ENCODE assay signal across 24 cellular contexts in genomic region chr9:93968451-93969327, GRCh38. TPM values are rescaled to one million over a fixed set of nuclear protein-coding genes. Genes with fewer than 3 reads are reported as not detected.
DNase-seq lines count a peak whose midpoint lies in the region; ATAC-seq, FAIRE-seq and TF ChIP-seq lines count a peak whose summit lies in the region.
"Had no signal": no experiment of that assay in that cellular context is flagged by ENCODE, and none has a peak within 500 bp of the region (broad histone marks: within the 10 kb centered on the region; RNA-seq: fewer than 3 reads in every experiment).

No MANE protein-coding gene starts in this region.

- intact Hi-C loops in K562 (cut with micrococcal nuclease), result no loop called here

- no peaks in the 10 kb centered on the region for H3K9me3 ChIP-seq in K562 (replicated peaks; ENCODE audit: control insufficient read depth, insufficient read depth, low read depth, low read length)

- H2AFZ ChIP-seq in K562 (ENCODE audit: low read depth, low read length), result no peak overlapping the region
- H2AFZ ChIP-seq: GM23338 had no signal

- no peak overlapping the region for H3K4me2 ChIP-seq in K562 (ENCODE audit: insufficient read depth, low read length)
- H3K4me2 ChIP-seq: GM23338, KMS-11 had no signal

- TF ChIP-seq RAD21 in K562 (CRISPR knock-in tag; conservative IDR thresholded peaks at IDR 0.05 in 1 of 2, IDR thresholded peaks at IDR 0.05 in 1 of 2), result no peak

- 0 out of 2 replicates have a peak, but pooled peaks cover 5% of the 10 kb centered on the region for H4K20me1 ChIP-seq in K562 (replicated peaks; ENCODE audit: control insufficient read depth, insufficient read depth, low read length)

- H3K9ac ChIP-seq in K562 (ENCODE audit: insufficient read depth in 1 of 2, low read depth in 2 of 2, low read length in 2 of 2), result no peak overlapping the region
- H3K9ac ChIP-seq: KMS-11 had no signal

- no peak for TF ChIP-seq POLR2A in K562 (conservative IDR thresholded peaks at IDR 0.05)

- FAIRE-seq in K562 (lab: Jason Lieb, UNC), result no peak
- FAIRE-seq: TTC549 had no signal

- BruUV-seq in K562 (replicated peaks; lab: Mats Ljungman, UMichigan), result no TSS peak

- in situ Hi-C loops in K562 (cut with MboI), result no loop called here

- TF ChIP-seq CTCF in K562 (IDR thresholded peaks at IDR 0.05 in 2 of 3, conservative IDR thresholded peaks at IDR 0.05 in 1 of 3; ENCODE audit: insufficient read depth in 2 of 3, low read depth in 1 of 3, low read length in 3 of 3), result no peak

- H3K4me3 ChIP-seq in H7 (ENCODE audit: insufficient read depth, low read depth, low read length), result no peak overlapping the region
- no peak overlapping the region for H3K4me3 ChIP-seq in K562
- H3K4me3 ChIP-seq: esophagus squamous epithelium, GM23338, left ventricle myocardium inferior, SK-N-MC, transverse colon had no signal

- H3K27me3 ChIP-seq in H7 (ENCODE audit: control insufficient read depth, insufficient read depth, low read length) (no peaks in the 10 kb centered on the region), K562 (ENCODE audit: control insufficient read depth in 2 of 2, insufficient read depth in 2 of 2, low read length in 2 of 2) (peaks cover 0 to 20% of the 10 kb centered on the region in 2 experiments; a peak in 2 of 5 replicates)
- H3K27me3 ChIP-seq: transverse colon had no signal

- TF ChIP-seq EP300 in K562 (IDR thresholded peaks at IDR 0.05; ENCODE audit: low read length), result no peak

- ATAC-seq in K562, result no peak
- no peak for ATAC-seq in GM21528 (IDR thresholded peaks at IDR 0.05; ENCODE audit: low FRiP score, unreplicated experiment)
- no peak for ATAC-seq in HG03520 (IDR thresholded peaks at IDR 0.05; ENCODE audit: unreplicated experiment)
- ATAC-seq: GM23338; naive thymus-derived CD8-positive, alpha-beta T cell; sciatic nerve had no signal

- no peak overlapping the region for H3K27ac ChIP-seq in K562 (ENCODE audit: extremely low read depth, low read depth, low read length)
- H3K27ac ChIP-seq: esophagus squamous epithelium, KMS-11, left ventricle myocardium inferior, SK-N-MC, transverse colon had no signal

- peaks cover 0 to 3% of the 10 kb centered on the region in 2 experiments; a peak in 2 of 5 replicates for H3K4me1 ChIP-seq in K562 (replicated peaks in 1 of 2; ENCODE audit: control insufficient read depth in 2 of 2, insufficient read depth in 2 of 2, low read length in 2 of 2)
- H3K4me1 ChIP-seq: esophagus squamous epithelium, left ventricle myocardium inferior, transverse colon had no signal

- no peaks in the 10 kb centered on the region for H3K79me2 ChIP-seq in K562 (ENCODE audit: control insufficient read depth, insufficient read depth, low read length)

- H3K36me3 ChIP-seq in H7 (replicated peaks; ENCODE audit: control insufficient read depth, insufficient read depth, low read length), result no peaks in the 10 kb centered on the region
- no peaks in the 10 kb centered on the region for H3K36me3 ChIP-seq in K562 (ENCODE audit: control insufficient read depth, insufficient read depth, low read length)
- H3K36me3 ChIP-seq: esophagus squamous epithelium, left ventricle myocardium inferior, transverse colon had no signal

- CTCF ChIA-PET in K562 (lab: Yijun Ruan, JAX; ENCODE audit: low intra/inter-chr PET ratio), result no interaction called here

- DNase-seq in AG08396 (ENCODE audit: low spot score) (peak; percentile 19), H7 (peak; percentile 36), K562 (ENCODE audit: extremely low read depth in 1 of 4, low spot score in 3 of 4) (peak in 1 of 4 experiments; percentile 5), myocyte (ENCODE audit: low read depth) (peak; percentile 64), HT-29 (ENCODE audit: low spot score) (no peak), SKM-1 treated with dmso at 0.1 percent for 144 hours (lab: John Stamatoyannopoulos, UW; ENCODE audit: unreplicated experiment) (no peak)
- DNase-seq: activated CD4-positive, alpha-beta T cell treated with anti-CD3 and anti-CD28 coated beads, Interleukin-2, amount 50 U/mL, for 4 hours; dermis blood vessel endothelial cell; DMS 273 treated with DMSO at 0.1 percent for 48 hours; esophagus squamous epithelium; hypothalamus; left ventricle myocardium inferior; naive thymus-derived CD8-positive, alpha-beta T cell; NCI-H1417 treated with DMSO at 0.1 percent for 48 hours; NCI-H446; stimulated activated CD4-positive, alpha-beta T cell treated with anti-CD3 and anti-CD28 coated beads, Interleukin-4, amount 100 ng/mL, for 1 hour; transverse colon had no signal

- POLR2A ChIA-PET in K562 (lab: Yijun Ruan, JAX), result no interaction called here

- WGBS in K562 (ENCODE audit: insufficient coverage, low coverage, missing lambda C conversion rate), result 17% methylated on average over 25 of the region's 25 CpGs

- H3K9me1 ChIP-seq in K562 (ENCODE audit: control insufficient read depth, insufficient read depth, low read length), result no peaks in the 10 kb centered on the region

TF ChIP-seq in K562, 482 proteins besides CTCF, POLR2A, EP300 and RAD21 (continues in another document):
- TF ChIP-seq ZNF707 (CRISPR knock-in tag; conservative IDR thresholded peaks at IDR 0.05) (no peak), RFX7 (CRISPR knock-in tag; IDR thresholded peaks at IDR 0.05) (no peak), HMGN3 (IDR thresholded peaks at IDR 0.05; ENCODE audit: borderline replicate concordance, extremely low read depth, insufficient read length, low read depth, low read length) (no peak), NFXL1 (CRISPR knock-in tag; IDR thresholded peaks at IDR 0.05) (no peak), ZNF121 (CRISPR knock-in tag; conservative IDR thresholded peaks at IDR 0.05) (0 out of 2 replicates have a peak, but pooled peaks have one; percentile 45), ATF3 (IDR thresholded peaks at IDR 0.05) (peak; percentile 73), ATF3 (CRISPR knock-in tag; conservative IDR thresholded peaks at IDR 0.05) (no peak), PCBP2 (IDR thresholded peaks at IDR 0.05; ENCODE audit: low read depth, low read length, poor library complexity, severe bottlenecking) (no peak)
- TF ChIP-seq, protein P1, sequence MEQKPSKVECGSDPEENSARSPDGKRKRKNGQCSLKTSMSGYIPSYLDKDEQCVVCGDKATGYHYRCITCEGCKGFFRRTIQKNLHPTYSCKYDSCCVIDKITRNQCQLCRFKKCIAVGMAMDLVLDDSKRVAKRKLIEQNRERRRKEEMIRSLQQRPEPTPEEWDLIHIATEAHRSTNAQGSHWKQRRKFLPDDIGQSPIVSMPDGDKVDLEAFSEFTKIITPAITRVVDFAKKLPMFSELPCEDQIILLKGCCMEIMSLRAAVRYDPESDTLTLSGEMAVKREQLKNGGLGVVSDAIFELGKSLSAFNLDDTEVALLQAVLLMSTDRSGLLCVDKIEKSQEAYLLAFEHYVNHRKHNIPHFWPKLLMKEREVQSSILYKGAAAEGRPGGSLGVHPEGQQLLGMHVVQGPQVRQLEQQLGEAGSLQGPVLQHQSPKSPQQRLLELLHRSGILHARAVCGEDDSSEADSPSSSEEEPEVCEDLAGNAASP (IDR thresholded peaks at IDR 0.05), result no peak

RNA-seq across cellular contexts. Expression of gene BARX1, which starts 13.5 kb away (rescaled TPM):
- total RNA-seq in H7 (2014; rRNA removed; shearing (Covaris generic)), result 79.7 and 80.4 TPM in 2 replicates
- total RNA-seq in K562 (2011; cell fraction: chromatin; rRNA removed; ENCODE audit: low replicate concordance), result not detected in 2 replicates
- not detected in 2 replicates for total RNA-seq in K562 (2011; cell fraction: nucleolus; rRNA removed)
- total RNA-seq in K562 (2011; cell fraction: nucleoplasm; rRNA removed), result not detected in 2 replicates
- 0.14 TPM in 1 of 2 replicates, not detected in the other for total RNA-seq in K562 (2014; rRNA removed)
- not detected in 2 replicates for total RNA-seq in K562 (2014; rRNA removed; fragmentation: Illumina TruSeq; extraction: Trizol)
- not detected in 2 replicates for total RNA-seq in K562 (2015; rRNA removed; fragmentation: Illumina TruSeq; extraction: Trizol)
- 0.11 TPM in 1 of 2 replicates, not detected in the other for total RNA-seq in K562 (2021)
- not detected in 2 replicates for polyA plus RNA-seq in K562 (2011; rRNA removed)
- polyA plus RNA-seq in K562 (2011; cell fraction: cytosol; rRNA removed), result not detected in 2 replicates
- not detected in 2 replicates for polyA plus RNA-seq in K562 (2011; cell fraction: nucleus; rRNA removed)
- polyA plus RNA-seq in K562 (2012), result 0.37 TPM in 1 of 2 replicates, not detected in the other
- not detected in 2 replicates for polyA plus RNA-seq in K562 (2014; fragmentation: Illumina TruSeq; extraction: Trizol)
- polyA plus RNA-seq in K562 (2014; fragmentation: Nextera tagmentation; extraction: Ambion mirVana), result not detected
- polyA plus RNA-seq in K562 (2014; rRNA removed), result 0.08 TPM in 1 of 2 replicates, not detected in the other
- not detected in 2 replicates for polyA minus RNA-seq in K562 (2011; rRNA and poly(A)+ RNA removed)
- not detected in 2 replicates for polyA minus RNA-seq in K562 (2011; cell fraction: cytosol; rRNA and poly(A)+ RNA removed)
- polyA minus RNA-seq in K562 (2011; cell fraction: nucleus; rRNA and poly(A)+ RNA removed), result not detected in 2 replicates
- not detected in 2 replicates for total RNA-seq in myocyte
- polyA plus RNA-seq in myocyte (2012), result 0.21 TPM
- total RNA-seq in HT-29 (2014; rRNA removed; shearing (Covaris generic)), result not detected in 2 replicates
- total RNA-seq: dermis blood vessel endothelial cell; esophagus squamous epithelium; left ventricle myocardium inferior; naive thymus-derived CD8-positive, alpha-beta T cell; sciatic nerve; transverse colon had no signal
- polyA plus RNA-seq: naive thymus-derived CD8-positive, alpha-beta T cell had no signal

Comparison
In these comparisons a context has a peak if more than half of its experiments do, and no peak if none do; other contexts are left out.
1. DNase-seq: peak in AG08396 (single experiment), H7 (single experiment) and myocyte (single experiment); none in HT-29 (single experiment) and SKM-1 treated with dmso at 0.1 percent for 144 hours (single experiment).
2. RNA of gene BARX1, which starts 13.5 kb away (total RNA-seq): 79.7 to 80.4 TPM in H7; 0.11 to 0.14 TPM in K562, not detected in myocyte and not detected in HT-29; every median in the first group is over 10 times any median in the second.